In genomic region chr1:166698771-166699170, GRCh38 we compare ENCODE assay signal across 22 cellular contexts.
DNase-seq lines count a peak whose midpoint lies in the region; ATAC-seq, FAIRE-seq and TF ChIP-seq lines count a peak whose summit lies in the region.
"Had no signal": no experiment of that assay in that cellular context is flagged by ENCODE, and none has a peak within 500 bp of the region (broad histone marks: within the 10 kb centered on the region; RNA-seq: fewer than 3 reads in every experiment).

No MANE protein-coding gene starts in this region.

- DNase-seq in HepG2 (ENCODE audit: low spot score) (peak; percentile 33), right lobe of liver (no peak), GM23338 (ENCODE audit: low spot score) (no peak), K562 (ENCODE audit: extremely low read depth in 1 of 4, low spot score in 3 of 4) (peak in 2 of 4 experiments; percentile 49 to 63), SIG-M5 (lab: John Stamatoyannopoulos, UW) (no peak)
- DNase-seq: 8988T; ACHN; BE2C; C1 segment of cervical spinal cord; CD4-positive, alpha-beta memory T cell; CD4-positive, CD25-positive, alpha-beta regulatory T cell; CD8-positive, alpha-beta memory T cell; COR-L47; DMS79 treated with DMSO at 0.1 percent for 48 hours; GF-D8 had no signal

- H3K9me3 ChIP-seq in HepG2 (ENCODE audit: low read length) (no peaks in the 10 kb centered on the region), right lobe of liver (no peaks in the 10 kb centered on the region), K562 (replicated peaks; ENCODE audit: control insufficient read depth, insufficient read depth, low read depth, low read length) (no peaks in the 10 kb centered on the region)
- H3K9me3 ChIP-seq: BE2C had no signal

- no peaks in the 10 kb centered on the region for H3K36me3 ChIP-seq in HepG2 (replicated peaks in 1 of 2; ENCODE audit: control insufficient read depth in 1 of 2, insufficient read depth in 2 of 2, low read length in 2 of 2)
- H3K36me3 ChIP-seq in right lobe of liver = no peaks in the 10 kb centered on the region
- H3K36me3 ChIP-seq in GM23338 (ENCODE audit: insufficient read depth) = no peaks in the 10 kb centered on the region
- no peaks in the 10 kb centered on the region for H3K36me3 ChIP-seq in K562 (ENCODE audit: control insufficient read depth, insufficient read depth, low read length)
- H3K36me3 ChIP-seq: BE2C, BLaER1 had no signal

- H3K9ac ChIP-seq in HepG2 (ENCODE audit: insufficient read depth, low read depth, low read length) = no peak overlapping the region
- no peak overlapping the region for H3K9ac ChIP-seq in K562 (ENCODE audit: insufficient read depth in 1 of 2, low read depth in 2 of 2, low read length in 2 of 2)
- H3K9ac ChIP-seq: BLaER1 had no signal

- H3K4me2 ChIP-seq in HepG2 (ENCODE audit: low read depth, low read length) (no peak overlapping the region), GM23338 (no peak overlapping the region), K562 (ENCODE audit: insufficient read depth, low read length) (no peak overlapping the region)
- H3K4me2 ChIP-seq: BLaER1 had no signal

- POLR2A ChIA-PET in HepG2 (lab: Yijun Ruan, JAX) = no interaction called here
- POLR2A ChIA-PET in K562 (lab: Yijun Ruan, JAX) = interaction anchor here (3.2 kb wide), 1 partner anchor 9 kb away, joined by 16 read pairs; no protein-coding TSS in a partner anchor

- no peak overlapping the region for H2AFZ ChIP-seq in HepG2 (ENCODE audit: low read length)
- H2AFZ ChIP-seq in GM23338 = 0 out of 2 replicates have a peak overlapping the region, but pooled peaks have one; percentile 28
- H2AFZ ChIP-seq in K562 (ENCODE audit: low read depth, low read length) = peak overlapping the region; percentile 77

- H3K27me3 ChIP-seq in HepG2 (ENCODE audit: control insufficient read depth in 1 of 2, insufficient read depth in 2 of 2, low read length in 2 of 2) = no peaks in the 10 kb centered on the region
- H3K27me3 ChIP-seq in right lobe of liver = no peaks in the 10 kb centered on the region
- no peaks in the 10 kb centered on the region for H3K27me3 ChIP-seq in GM23338 (ENCODE audit: insufficient read depth)
- no peaks in the 10 kb centered on the region for H3K27me3 ChIP-seq in K562 (ENCODE audit: control insufficient read depth in 2 of 2, insufficient read depth in 2 of 2, low read length in 2 of 2)
- H3K27me3 ChIP-seq: BE2C, BLaER1 had no signal

- H3K27ac ChIP-seq in HepG2 (ENCODE audit: extremely low read length, insufficient read depth, low read length) (no peak overlapping the region), right lobe of liver (no peak overlapping the region), GM23338 (ENCODE audit: low read depth) (no peak overlapping the region), K562 (ENCODE audit: extremely low read depth, low read depth, low read length) (no peak overlapping the region; the same call in 2 of the 3 replicates)
- H3K27ac ChIP-seq: BLaER1 had no signal

- no peak overlapping the region for H3K4me3 ChIP-seq in HepG2 (replicated peaks in 1 of 3; ENCODE audit: insufficient read depth in 1 of 3, low read depth in 2 of 3, low read length in 3 of 3)
- no peak overlapping the region for H3K4me3 ChIP-seq in right lobe of liver
- H3K4me3 ChIP-seq in GM23338 = no peak overlapping the region
- H3K4me3 ChIP-seq in K562 = no peak overlapping the region
- H3K4me3 ChIP-seq: BLaER1 had no signal

- H3K9me2 ChIP-seq in GM23338 (ENCODE audit: insufficient read depth) = no peaks in the 10 kb centered on the region

- intact Hi-C loops in HepG2 (cut with micrococcal nuclease; ENCODE audit: unreplicated experiment) = no loop called here
- intact Hi-C loops in right lobe of liver (cut with DNase I) = no loop called here
- intact Hi-C loops in K562 (cut with micrococcal nuclease) = loop anchor here (1.0 kb wide), 1 partner anchor 32 kb away; no protein-coding TSS in a partner anchor

- H3K79me2 ChIP-seq in HepG2 (ENCODE audit: insufficient read depth, low read length) (no peaks in the 10 kb centered on the region), GM23338 (replicated peaks; ENCODE audit: insufficient read depth) (no peaks in the 10 kb centered on the region), K562 (ENCODE audit: control insufficient read depth, insufficient read depth, low read length) (no peaks in the 10 kb centered on the region)

- ATAC-seq in HepG2 (peak; percentile 85), right lobe of liver (no peak), GM23338 (no peak), K562 (peak; percentile 75)
- ATAC-seq in activated T-helper 17 cell treated with anti-CD3 and anti-CD28 coated beads, Interleukin-2, amount 50 U/mL, for 72 hours (replicated peaks) = no peak

- no peak for TF ChIP-seq POLR2A in HepG2 (IDR thresholded peaks at IDR 0.05; ENCODE audit: insufficient read depth in 1 of 2, low read depth in 2 of 2, low read length in 2 of 2)
- no peak for TF ChIP-seq POLR2A in right lobe of liver (IDR thresholded peaks at IDR 0.05)
- TF ChIP-seq POLR2A in K562 (conservative IDR thresholded peaks at IDR 0.05) = no peak

- H3K9me1 ChIP-seq in K562 (ENCODE audit: control insufficient read depth, insufficient read depth, low read length) = no peaks in the 10 kb centered on the region

- no peaks in the 10 kb centered on the region; the same call in 2 of the 3 replicates for H3K4me1 Mint-ChIP-seq in GM23338
- no peaks in the 10 kb centered on the region for H3K4me1 Mint-ChIP-seq in activated T-helper 17 cell treated with anti-CD3 and anti-CD28 coated beads, Interleukin-2, amount 50 U/mL, for 72 hours
- H3K4me1 Mint-ChIP-seq: CD14-positive monocyte; CD4-positive, alpha-beta memory T cell; CD4-positive, CD25-positive, alpha-beta regulatory T cell; CD8-positive, alpha-beta memory T cell had no signal

- FAIRE-seq in HepG2 (lab: Jason Lieb, UNC) (peak; percentile 68), K562 (lab: Jason Lieb, UNC) (peak; percentile 67)
- FAIRE-seq: A204.1, G401.6, GM12891, GM19239 had no signal

- no peaks in the 10 kb centered on the region for H4K20me1 ChIP-seq in HepG2 (ENCODE audit: insufficient read depth, low read length)
- H4K20me1 ChIP-seq in GM23338 (replicated peaks; ENCODE audit: insufficient read depth) = no peaks in the 10 kb centered on the region
- H4K20me1 ChIP-seq in K562 (replicated peaks; ENCODE audit: control insufficient read depth, insufficient read depth, low read length) = no peaks in the 10 kb centered on the region
- H4K20me1 ChIP-seq: BLaER1 had no signal

- in situ Hi-C loops in HepG2 (cut with HindIII; ENCODE audit: extremely low pct_ligation_motif_present, low pct_unique_long_range_greater_than_20kb) = no loop called here
- in situ Hi-C loops in K562 (cut with MboI) = no loop called here

- H3K27me3 Mint-ChIP-seq in GM23338 (ENCODE audit: insufficient read depth, low read depth, poor library complexity) = no peaks in the 10 kb centered on the region
- H3K27me3 Mint-ChIP-seq in activated T-helper 17 cell treated with anti-CD3 and anti-CD28 coated beads, Interleukin-2, amount 50 U/mL, for 72 hours = peaks cover 32% of the 10 kb centered on the region

- H3K36me3 Mint-ChIP-seq in GM23338 (ENCODE audit: low read depth) = no peaks in the 10 kb centered on the region
- no peaks in the 10 kb centered on the region for H3K36me3 Mint-ChIP-seq in activated T-helper 17 cell treated with anti-CD3 and anti-CD28 coated beads, Interleukin-2, amount 50 U/mL, for 72 hours (ENCODE audit: low read depth)
- H3K36me3 Mint-ChIP-seq: CD14-positive monocyte; CD4-positive, alpha-beta memory T cell; CD4-positive, CD25-positive, alpha-beta regulatory T cell; CD8-positive, alpha-beta memory T cell had no signal

- no peak for TF ChIP-seq EP300 in HepG2 (IDR thresholded peaks at IDR 0.05; ENCODE audit: low read depth in 2 of 2, low read length in 2 of 2)
- TF ChIP-seq EP300 in HepG2 (CRISPR knock-in tag; IDR thresholded peaks at IDR 0.05; ENCODE audit: borderline replicate concordance) = no peak
- TF ChIP-seq EP300 in K562 (IDR thresholded peaks at IDR 0.05; ENCODE audit: low read length) = no peak

- TF ChIP-seq RAD21 in HepG2 (CRISPR knock-in tag; IDR thresholded peaks at IDR 0.05) (no peak), K562 (CRISPR knock-in tag; conservative IDR thresholded peaks at IDR 0.05 in 1 of 2, IDR thresholded peaks at IDR 0.05 in 1 of 2) (no peak)

- WGBS in HepG2 (ENCODE audit: low lambda C conversion rate) = 4% methylated on average over 4 of the region's 4 CpGs
- 43% methylated on average over 1 of the region's 4 CpGs for WGBS in right lobe of liver (ENCODE audit: insufficient coverage, low coverage, low lambda C conversion rate, missing lambda C conversion rate)
- 5% methylated on average over 4 of the region's 4 CpGs for WGBS in K562 (ENCODE audit: insufficient coverage, low coverage, missing lambda C conversion rate)

- H3K4me3 Mint-ChIP-seq in GM23338 = no peak overlapping the region
- no peak overlapping the region for H3K4me3 Mint-ChIP-seq in activated T-helper 17 cell treated with anti-CD3 and anti-CD28 coated beads, Interleukin-2, amount 50 U/mL, for 72 hours
- H3K4me3 Mint-ChIP-seq: CD14-positive monocyte; CD4-positive, alpha-beta memory T cell; CD4-positive, CD25-positive, alpha-beta regulatory T cell; CD8-positive, alpha-beta memory T cell had no signal

- BruUV-seq in HepG2 (replicated peaks; lab: Mats Ljungman, UMichigan) = no TSS peak
- BruUV-seq in K562 (replicated peaks; lab: Mats Ljungman, UMichigan) = no TSS peak

- no peaks in the 10 kb centered on the region for H3F3A ChIP-seq in GM23338 (replicated peaks; ENCODE audit: low read depth)

- no peaks in the 10 kb centered on the region for H3K9me3 Mint-ChIP-seq in GM23338
- no peaks in the 10 kb centered on the region for H3K9me3 Mint-ChIP-seq in activated T-helper 17 cell treated with anti-CD3 and anti-CD28 coated beads, Interleukin-2, amount 50 U/mL, for 72 hours

- CTCF ChIA-PET in HepG2 (lab: Yijun Ruan, JAX; ENCODE audit: low intra/inter-chr PET ratio, low total read pairs) = no interaction called here
- CTCF ChIA-PET in K562 (lab: Yijun Ruan, JAX; ENCODE audit: low intra/inter-chr PET ratio) = no interaction called here

- TF ChIP-seq CTCF in HepG2 (CRISPR knock-in tag; IDR thresholded peaks at IDR 0.05) = no peak
- TF ChIP-seq CTCF in right lobe of liver (IDR thresholded peaks at IDR 0.05) = no peak
- no peak for TF ChIP-seq CTCF in GM23338 (conservative IDR thresholded peaks at IDR 0.05; ENCODE audit: low read depth in 2 of 2)
- TF ChIP-seq CTCF in K562 (IDR thresholded peaks at IDR 0.05 in 2 of 3, conservative IDR thresholded peaks at IDR 0.05 in 1 of 3; ENCODE audit: insufficient read depth in 2 of 3, low read depth in 1 of 3, low read length in 3 of 3) = no peak

- H3K4me1 ChIP-seq in HepG2 (ENCODE audit: insufficient read depth, low read length) (peaks cover 8% of the 10 kb centered on the region), right lobe of liver (no peaks in the 10 kb centered on the region), GM23338 (ENCODE audit: insufficient read depth) (no peaks in the 10 kb centered on the region), K562 (replicated peaks in 1 of 2; ENCODE audit: control insufficient read depth in 2 of 2, insufficient read depth in 2 of 2, low read length in 2 of 2) (peaks cover 11 to 72% of the 10 kb centered on the region in 2 experiments; a peak in 4 of 5 replicates)
- H3K4me1 ChIP-seq: BE2C had no signal

- H3K27ac Mint-ChIP-seq in GM23338 = no peak overlapping the region
- no peak overlapping the region for H3K27ac Mint-ChIP-seq in activated T-helper 17 cell treated with anti-CD3 and anti-CD28 coated beads, Interleukin-2, amount 50 U/mL, for 72 hours
- H3K27ac Mint-ChIP-seq: CD14-positive monocyte; CD4-positive, alpha-beta memory T cell; CD4-positive, CD25-positive, alpha-beta regulatory T cell; CD8-positive, alpha-beta memory T cell had no signal

Comparison
In these comparisons a context has a peak if more than half of its experiments do, and no peak if none do; other contexts are left out.
1. ATAC-seq: peak in HepG2 (single experiment) and K562 (single experiment); none in right lobe of liver (0 of 4), GM23338 (single experiment) and activated T-helper 17 cell treated with anti-CD3 and anti-CD28 coated beads, Interleukin-2, amount 50 U/mL, for 72 hours (single experiment).
2. Of the 241 proteins assayed by ChIP-seq in both HepG2 and K562: peak only in HepG2: ZNF12 and ZNF644; only in K562: GATAD2A and NFIC; in both: THRA; in neither: 233; mixed calls (peak in some experiments, not most) for 3.